10 cellular contexts compared by ENCODE assay signal in genomic region chr1:165129568-165130164, GRCh38.
DNase-seq lines count a peak whose midpoint lies in the region; ATAC-seq and TF ChIP-seq lines count a peak whose summit lies in the region.
"Had no signal": no experiment of that assay in that cellular context is flagged by ENCODE, and none has a peak within 500 bp of the region (broad histone marks: within the 10 kb centered on the region; RNA-seq: fewer than 3 reads in every experiment).

No MANE protein-coding gene starts in this region.

- intact Hi-C loops in esophagus squamous epithelium (cut with DNase I), result no loop called here

- POLR2A ChIA-PET in HEK293 (lab: Yijun Ruan, JAX), result no interaction called here
- POLR2A ChIA-PET in CD8-positive, alpha-beta memory T cell (lab: Charles Lee), result no interaction called here

- ATAC-seq in SK-N-SH treated with all-trans-retinoic acid at 6 μM for 48 hours, result peak; percentile 92

- H3K4me3 ChIP-seq in HEK293 (ENCODE audit: low read depth, low read length) (no peak overlapping the region), esophagus squamous epithelium (no peak overlapping the region)
- no peak overlapping the region for H3K4me3 ChIP-seq in CD8-positive, alpha-beta memory T cell (ENCODE audit: low read length)

- H3K9me3 ChIP-seq in HEK293 (ENCODE audit: control insufficient read depth, insufficient read depth, low read depth, low read length) (no peaks in the 10 kb centered on the region), esophagus squamous epithelium (no peaks in the 10 kb centered on the region)
- no peaks in the 10 kb centered on the region for H3K9me3 ChIP-seq in CD8-positive, alpha-beta memory T cell (ENCODE audit: low read length)

- H3K27me3 ChIP-seq in esophagus squamous epithelium, result peaks cover 0 to 60% (median 0%) of the 10 kb centered on the region in 4 donors
- H3K27me3 ChIP-seq in CD8-positive, alpha-beta memory T cell (ENCODE audit: insufficient read depth, low read length, poor library complexity, severe bottlenecking), result no peaks in the 10 kb centered on the region

- TF ChIP-seq POLR2A in esophagus squamous epithelium (IDR thresholded peaks at IDR 0.05), result no peak

- no peaks in the 10 kb centered on the region for H3K4me1 ChIP-seq in HEK293 (ENCODE audit: control insufficient read depth, insufficient read depth, low read length)
- H3K4me1 ChIP-seq in esophagus squamous epithelium, result no peaks in the 10 kb centered on the region
- H3K4me1 ChIP-seq in CD8-positive, alpha-beta memory T cell (ENCODE audit: insufficient read depth, low read length), result no peaks in the 10 kb centered on the region

- TF ChIP-seq CTCF in HEK293 (tag by site-specific recombination; IDR thresholded peaks at IDR 0.05) (peak; percentile 72), esophagus squamous epithelium (IDR thresholded peaks at IDR 0.05) (peak in 5 of 6 experiments; percentile 37 to 69 (median 46))

- DNase-seq in SIG-M5 treated with dmso at 0.1 percent for 504 hours (lab: John Stamatoyannopoulos, UW; ENCODE audit: unreplicated experiment) (peak; percentile 62), SIG-M5 (lab: John Stamatoyannopoulos, UW) (no peak), NCI-H146 (lab: John Stamatoyannopoulos, UW) (peak; percentile 79), esophagus squamous epithelium (lab: John Stamatoyannopoulos, UW) (no peak), nucleus accumbens (lab: John Stamatoyannopoulos, UW) (peak in 44 of 56 donors; percentile 1 to 82 (median 34))
- no peak for DNase-seq in CD8-positive, alpha-beta memory T cell

- CTCF ChIA-PET in HEK293 (lab: Yijun Ruan, JAX), result interaction anchor here (0.6 to 3.8 kb wide), 32 partner anchors 8 to 582 kb away, joined by 3 to 49 read pairs (median 4); no protein-coding TSS in a partner anchor
- CTCF ChIA-PET in CD8-positive, alpha-beta memory T cell (lab: Charles Lee), result no interaction called here

- no peak overlapping the region for H3K4me3 Mint-ChIP-seq in CD8-positive, alpha-beta memory T cell
- H3K4me3 Mint-ChIP-seq: activated naive CD4-positive, alpha-beta T cell treated with anti-CD3 and anti-CD28 coated beads, Interleukin-2, amount 50 U/mL, for 24 hours; B cell had no signal

- 2 to 8% methylated on average over 6 of the region's 6 CpGs for WGBS in esophagus squamous epithelium, 2 donors

- H3K4me1 Mint-ChIP-seq in CD8-positive, alpha-beta memory T cell, result no peaks in the 10 kb centered on the region
- H3K4me1 Mint-ChIP-seq: activated naive CD4-positive, alpha-beta T cell treated with anti-CD3 and anti-CD28 coated beads, Interleukin-2, amount 50 U/mL, for 24 hours; B cell had no signal

- H3K27ac ChIP-seq in HEK293 (ENCODE audit: extremely low read depth, low read depth, low read length) (no peak overlapping the region), esophagus squamous epithelium (no peak overlapping the region)
- H3K27ac ChIP-seq in CD8-positive, alpha-beta memory T cell (ENCODE audit: low read depth, low read length), result no peak overlapping the region

- no peaks in the 10 kb centered on the region for H3K36me3 ChIP-seq in HEK293 (ENCODE audit: control insufficient read depth in 2 of 2, insufficient read depth in 1 of 2, low read length in 2 of 2)
- H3K36me3 ChIP-seq in esophagus squamous epithelium, result no peaks in the 10 kb centered on the region
- no peaks in the 10 kb centered on the region for H3K36me3 ChIP-seq in CD8-positive, alpha-beta memory T cell (ENCODE audit: insufficient read depth, low read length)

- H3K36me3 Mint-ChIP-seq in CD8-positive, alpha-beta memory T cell, result no peaks in the 10 kb centered on the region
- H3K36me3 Mint-ChIP-seq: activated naive CD4-positive, alpha-beta T cell treated with anti-CD3 and anti-CD28 coated beads, Interleukin-2, amount 50 U/mL, for 24 hours had no signal

- peaks cover 0 to 8% (median 0%) of the 10 kb centered on the region in 5 donors for H3K9me3 Mint-ChIP-seq in CD8-positive, alpha-beta memory T cell
- H3K9me3 Mint-ChIP-seq: activated naive CD4-positive, alpha-beta T cell treated with anti-CD3 and anti-CD28 coated beads, Interleukin-2, amount 50 U/mL, for 24 hours had no signal

- no peak overlapping the region for H3K27ac Mint-ChIP-seq in CD8-positive, alpha-beta memory T cell
- H3K27ac Mint-ChIP-seq: activated naive CD4-positive, alpha-beta T cell treated with anti-CD3 and anti-CD28 coated beads, Interleukin-2, amount 50 U/mL, for 24 hours; B cell had no signal

- peaks cover 2 to 4% of the 10 kb centered on the region in 2 donors for H3K27me3 Mint-ChIP-seq in CD8-positive, alpha-beta memory T cell

TF ChIP-seq in HEK293, 187 proteins besides CTCF, POLR2A, EP300 and RAD21:
- TF ChIP-seq ZNF530 (tag by site-specific recombination; IDR thresholded peaks at IDR 0.05; ENCODE audit: low read depth) (no peak), ZNF558 (tag by site-specific recombination; IDR thresholded peaks at IDR 0.05) (no peak), ZBTB17 (tag by site-specific recombination; IDR thresholded peaks at IDR 0.05) (peak; percentile 74), PRDM1 (tag by site-specific recombination; IDR thresholded peaks at IDR 0.05) (peak; percentile 36; the same call in 1 of the 2 replicates), ZNF654 (tag by site-specific recombination; IDR thresholded peaks at IDR 0.05; ENCODE audit: low read depth) (peak; percentile 71), ZNF645 (tag by site-specific recombination; IDR thresholded peaks at IDR 0.05) (no peak)
- TF ChIP-seq, protein P1, sequence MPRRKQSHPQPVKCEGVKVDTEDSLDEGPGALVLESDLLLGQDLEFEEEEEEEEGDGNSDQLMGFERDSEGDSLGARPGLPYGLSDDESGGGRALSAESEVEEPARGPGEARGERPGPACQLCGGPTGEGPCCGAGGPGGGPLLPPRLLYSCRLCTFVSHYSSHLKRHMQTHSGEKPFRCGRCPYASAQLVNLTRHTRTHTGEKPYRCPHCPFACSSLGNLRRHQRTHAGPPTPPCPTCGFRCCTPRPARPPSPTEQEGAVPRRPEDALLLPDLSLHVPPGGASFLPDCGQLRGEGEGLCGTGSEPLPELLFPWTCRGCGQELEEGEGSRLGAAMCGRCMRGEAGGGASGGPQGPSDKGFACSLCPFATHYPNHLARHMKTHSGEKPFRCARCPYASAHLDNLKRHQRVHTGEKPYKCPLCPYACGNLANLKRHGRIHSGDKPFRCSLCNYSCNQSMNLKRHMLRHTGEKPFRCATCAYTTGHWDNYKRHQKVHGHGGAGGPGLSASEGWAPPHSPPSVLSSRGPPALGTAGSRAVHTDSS (tag by site-specific recombination; IDR thresholded peaks at IDR 0.05), result no peak

TF ChIP-seq in SK-N-SH treated with all-trans-retinoic acid at 6 μM for 48 hours, 23 proteins besides CTCF, POLR2A, EP300 and RAD21 (continues in another document):
- TF ChIP-seq OSR1 (CRISPR knock-in tag; IDR thresholded peaks at IDR 0.05), result no peak
- TF ChIP-seq, protein P2, sequence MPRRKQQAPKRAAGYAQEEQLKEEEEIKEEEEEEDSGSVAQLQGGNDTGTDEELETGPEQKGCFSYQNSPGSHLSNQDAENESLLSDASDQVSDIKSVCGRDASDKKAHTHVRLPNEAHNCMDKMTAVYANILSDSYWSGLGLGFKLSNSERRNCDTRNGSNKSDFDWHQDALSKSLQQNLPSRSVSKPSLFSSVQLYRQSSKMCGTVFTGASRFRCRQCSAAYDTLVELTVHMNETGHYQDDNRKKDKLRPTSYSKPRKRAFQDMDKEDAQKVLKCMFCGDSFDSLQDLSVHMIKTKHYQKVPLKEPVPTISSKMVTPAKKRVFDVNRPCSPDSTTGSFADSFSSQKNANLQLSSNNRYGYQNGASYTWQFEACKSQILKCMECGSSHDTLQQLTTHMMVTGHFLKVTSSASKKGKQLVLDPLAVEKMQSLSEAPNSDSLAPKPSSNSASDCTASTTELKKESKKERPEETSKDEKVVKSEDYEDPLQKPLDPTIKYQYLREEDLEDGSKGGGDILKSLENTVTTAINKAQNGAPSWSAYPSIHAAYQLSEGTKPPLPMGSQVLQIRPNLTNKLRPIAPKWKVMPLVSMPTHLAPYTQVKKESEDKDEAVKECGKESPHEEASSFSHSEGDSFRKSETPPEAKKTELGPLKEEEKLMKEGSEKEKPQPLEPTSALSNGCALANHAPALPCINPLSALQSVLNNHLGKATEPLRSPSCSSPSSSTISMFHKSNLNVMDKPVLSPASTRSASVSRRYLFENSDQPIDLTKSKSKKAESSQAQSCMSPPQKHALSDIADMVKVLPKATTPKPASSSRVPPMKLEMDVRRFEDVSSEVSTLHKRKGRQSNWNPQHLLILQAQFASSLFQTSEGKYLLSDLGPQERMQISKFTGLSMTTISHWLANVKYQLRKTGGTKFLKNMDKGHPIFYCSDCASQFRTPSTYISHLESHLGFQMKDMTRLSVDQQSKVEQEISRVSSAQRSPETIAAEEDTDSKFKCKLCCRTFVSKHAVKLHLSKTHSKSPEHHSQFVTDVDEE (CRISPR knock-in tag; IDR thresholded peaks at IDR 0.05), result no peak
- TF ChIP-seq TOX (CRISPR knock-in tag; IDR thresholded peaks at IDR 0.05; ENCODE audit: borderline replicate concordance), result no peak
- TF ChIP-seq PPARA (CRISPR knock-in tag; IDR thresholded peaks at IDR 0.05; ENCODE audit: borderline replicate concordance), result no peak
- no peak for TF ChIP-seq ARNTL (CRISPR knock-in tag; IDR thresholded peaks at IDR 0.05; ENCODE audit: borderline replicate concordance, low read depth)
- no peak for TF ChIP-seq ZFP30 (CRISPR knock-in tag; IDR thresholded peaks at IDR 0.05)
- TF ChIP-seq ZFP3 (CRISPR knock-in tag; IDR thresholded peaks at IDR 0.05), result no peak
- TF ChIP-seq CSRNP3 (CRISPR knock-in tag; IDR thresholded peaks at IDR 0.05), result no peak
- TF ChIP-seq ZNF565 (CRISPR knock-in tag; conservative IDR thresholded peaks at IDR 0.05; ENCODE audit: low read depth), result no peak
- no peak for TF ChIP-seq ZNF70 (CRISPR knock-in tag; IDR thresholded peaks at IDR 0.05)
- no peak for TF ChIP-seq ESRRG (CRISPR knock-in tag; IDR thresholded peaks at IDR 0.05)
- no peak for TF ChIP-seq SNAI2 (CRISPR knock-in tag; IDR thresholded peaks at IDR 0.05)

Comparison
In these comparisons a context has a peak if more than half of its experiments do, and no peak if none do; other contexts are left out.
1. DNase-seq: peak in SIG-M5 treated with dmso at 0.1 percent for 504 hours (single experiment), NCI-H146 (single experiment) and nucleus accumbens (44 of 56); none in SIG-M5 (single experiment), esophagus squamous epithelium (single experiment) and CD8-positive, alpha-beta memory T cell (0 of 5).